Comparison of ENCODE assay signal across 10 cellular contexts in the genomic region with DNA sequence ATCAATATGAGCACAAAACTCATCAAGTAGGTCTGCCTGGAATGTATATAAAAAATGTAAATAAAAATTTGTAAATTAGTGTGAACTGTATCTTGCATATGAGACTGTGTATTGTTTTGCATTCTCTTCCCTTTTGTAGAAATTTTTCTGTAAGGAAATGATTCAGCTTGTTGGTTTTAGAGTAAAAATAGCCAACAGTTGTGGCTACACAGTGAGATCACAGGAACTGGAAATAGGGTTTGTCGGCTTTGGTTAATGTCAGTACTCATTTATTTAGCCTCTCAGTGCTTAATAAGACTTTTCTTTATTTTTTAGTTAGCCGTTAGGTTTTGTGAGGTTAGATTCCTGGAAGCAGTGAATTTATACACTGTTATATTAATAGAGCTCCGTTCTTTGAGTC.
DNase-seq lines count a peak whose midpoint lies in the region; ATAC-seq and FAIRE-seq lines count a peak whose summit lies in the region.
"Had no signal": no experiment of that assay in that cellular context is flagged by ENCODE, and none has a peak within 500 bp of the region (broad histone marks: within the 10 kb centered on the region; RNA-seq: fewer than 3 reads in every experiment).

No MANE protein-coding gene starts in this region.

- no peak overlapping the region for H3K9ac ChIP-seq in trophoblast cell (ENCODE audit: low read length)

- H3K14ac ChIP-seq in trophoblast cell (ENCODE audit: low read length), result no peak overlapping the region

- H3K4ac ChIP-seq in trophoblast cell (ENCODE audit: low read depth, low read length), result no peak overlapping the region

- no peak overlapping the region for H3K27ac ChIP-seq in trophoblast cell (ENCODE audit: low read depth, low read length)
- no peak overlapping the region for H3K27ac ChIP-seq in CD8-positive, alpha-beta memory T cell (ENCODE audit: low read depth, low read length)

- no peak overlapping the region for H4K8ac ChIP-seq in trophoblast cell (ENCODE audit: low read depth, low read length)

- WGBS in trophoblast cell (ENCODE audit: extremely low coverage, insufficient coverage, insufficient read length), result no CpG with 5 or more reads among the region's 3 CpGs

- H4K12ac ChIP-seq in trophoblast cell (ENCODE audit: low read depth, low read length), result no peak overlapping the region

- CTCF ChIA-PET in CD8-positive, alpha-beta memory T cell (lab: Charles Lee), result interaction anchor here (1.1 kb wide), 1 partner anchor 605 kb away, joined by 3 read pairs; no protein-coding TSS in a partner anchor

- peak overlapping the region in 3 of 7 donors; percentile 3 to 9 (median 9) for H3K4me3 Mint-ChIP-seq in CD8-positive, alpha-beta memory T cell
- H3K4me3 Mint-ChIP-seq: nephron, T-cell had no signal

- H3K9me3 ChIP-seq in trophoblast cell (ENCODE audit: insufficient read depth, low read depth, low read length), result no peaks in the 10 kb centered on the region
- no peaks in the 10 kb centered on the region for H3K9me3 ChIP-seq in CD8-positive, alpha-beta memory T cell (ENCODE audit: low read length)

- ATAC-seq in GM18519 (IDR thresholded peaks at IDR 0.05; ENCODE audit: low FRiP score, unreplicated experiment), result peak; percentile 84
- peak; percentile 81 for ATAC-seq in HG02623 (IDR thresholded peaks at IDR 0.05; ENCODE audit: unreplicated experiment)

- H3K4me1 ChIP-seq in trophoblast cell (ENCODE audit: control insufficient read depth in 1 of 2, insufficient read depth in 2 of 2, low read length in 2 of 2), result no peaks in the 10 kb centered on the region
- peaks cover 3% of the 10 kb centered on the region for H3K4me1 ChIP-seq in CD8-positive, alpha-beta memory T cell (ENCODE audit: insufficient read depth, low read length)

- H3K23ac ChIP-seq in trophoblast cell (ENCODE audit: low read length), result no peak overlapping the region

- H2AK5ac ChIP-seq in trophoblast cell (ENCODE audit: low read length), result no peak overlapping the region

- no peak overlapping the region for H3K4me2 ChIP-seq in trophoblast cell (ENCODE audit: low read length)

- H3K27ac Mint-ChIP-seq in CD8-positive, alpha-beta memory T cell, result no peak overlapping the region
- H3K27ac Mint-ChIP-seq: T-cell had no signal

- H2BK12ac ChIP-seq in trophoblast cell (ENCODE audit: low read length), result no peak overlapping the region

- H2BK120ac ChIP-seq in trophoblast cell (ENCODE audit: insufficient read depth, low read length, poor library complexity), result no peak overlapping the region

- H3K18ac ChIP-seq in trophoblast cell (ENCODE audit: low read length), result no peak overlapping the region

- no peak overlapping the region for H2AFZ ChIP-seq in trophoblast cell (ENCODE audit: insufficient read depth, low read length, poor library complexity)

- no peaks in the 10 kb centered on the region for H3K9me3 Mint-ChIP-seq in CD8-positive, alpha-beta memory T cell
- H3K9me3 Mint-ChIP-seq: nephron, T-cell had no signal

- peaks cover 3% of the 10 kb centered on the region in 2 experiments for H3K36me3 ChIP-seq in trophoblast cell (ENCODE audit: control insufficient read depth in 1 of 2, insufficient read depth in 2 of 2, low read length in 2 of 2)
- H3K36me3 ChIP-seq in CD8-positive, alpha-beta memory T cell (ENCODE audit: insufficient read depth, low read length), result no peaks in the 10 kb centered on the region

- no peaks in the 10 kb centered on the region for H3K79me1 ChIP-seq in trophoblast cell (ENCODE audit: low read length)

- peaks cover 29 to 37% (median 29%) of the 10 kb centered on the region in 3 donors for H3K4me1 Mint-ChIP-seq in CD8-positive, alpha-beta memory T cell
- H3K4me1 Mint-ChIP-seq: nephron had no signal

- no peak overlapping the region for H4K91ac ChIP-seq in trophoblast cell (ENCODE audit: low read depth, low read length)

- H3K4me3 ChIP-seq in trophoblast cell (ENCODE audit: low read depth, low read length), result no peak overlapping the region
- H3K4me3 ChIP-seq in CD8-positive, alpha-beta memory T cell (ENCODE audit: low read length), result no peak overlapping the region

- DNase-seq in NOMO-1 (lab: John Stamatoyannopoulos, UW; ENCODE audit: unreplicated experiment in 2 of 2) (peak; percentile 55 to 93), fibroblast of peridontal ligament (ENCODE audit: extremely low read depth) (peak; percentile 81), GM19239 (ENCODE audit: insufficient read length, low spot score) (no peak), trophoblast cell (no peak), HuH-7.5 (ENCODE audit: low spot score) (no peak)
- no peak for DNase-seq in CD8-positive, alpha-beta memory T cell
- DNase-seq: T-cell had no signal

- H3K79me2 ChIP-seq in trophoblast cell (ENCODE audit: control insufficient read depth, insufficient read depth, low read length, poor library complexity), result no peaks in the 10 kb centered on the region

- no peak overlapping the region for H2BK5ac ChIP-seq in trophoblast cell (ENCODE audit: low read depth, low read length, poor library complexity)

- no peak for FAIRE-seq in GM19239 (lab: Jason Lieb, UNC)

- no peaks in the 10 kb centered on the region for H3K27me3 Mint-ChIP-seq in CD8-positive, alpha-beta memory T cell
- H3K27me3 Mint-ChIP-seq: T-cell had no signal

- POLR2A ChIA-PET in CD8-positive, alpha-beta memory T cell (lab: Charles Lee), result no interaction called here

- peaks cover 0 to 26% (median 8%) of the 10 kb centered on the region in 3 donors for H3K36me3 Mint-ChIP-seq in CD8-positive, alpha-beta memory T cell

- no peaks in the 10 kb centered on the region for H3K27me3 ChIP-seq in trophoblast cell (ENCODE audit: insufficient read depth, low read length)
- no peaks in the 10 kb centered on the region for H3K27me3 ChIP-seq in CD8-positive, alpha-beta memory T cell (ENCODE audit: insufficient read depth, low read length, poor library complexity, severe bottlenecking)

Comparison
In these comparisons a context has a peak if more than half of its experiments do, and no peak if none do; other contexts are left out.
1. DNase-seq: peak in NOMO-1 (2 of 2) and fibroblast of peridontal ligament (single experiment); none in GM19239 (single experiment), trophoblast cell (0 of 2), CD8-positive, alpha-beta memory T cell (0 of 5) and HuH-7.5 (single experiment).